8 cellular contexts compared by ENCODE assay signal in the genomic region with DNA sequence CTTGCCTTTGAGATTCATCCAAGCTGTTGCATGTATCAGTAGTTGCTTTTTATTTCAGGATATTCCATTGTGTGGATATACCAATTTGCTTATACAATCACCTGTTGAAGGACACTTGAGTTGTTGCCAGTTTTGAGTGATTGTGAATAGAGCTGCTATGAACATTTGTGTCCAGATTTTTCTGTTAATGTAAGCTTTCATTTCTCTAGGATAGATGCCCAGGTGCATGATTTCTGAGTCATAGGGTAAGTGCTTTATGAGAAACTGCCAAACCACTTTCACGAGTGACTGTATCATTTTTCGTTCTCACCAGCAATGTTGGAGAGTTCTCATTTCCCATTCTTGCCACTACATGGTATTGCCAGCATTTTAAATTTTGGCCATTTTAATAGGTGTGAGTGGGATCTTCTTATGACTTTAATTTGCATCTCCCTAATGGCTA.
DNase-seq lines count a peak whose midpoint lies in the region; ATAC-seq and TF ChIP-seq lines count a peak whose summit lies in the region.

No MANE protein-coding gene starts in this region.

- H3K27me3 ChIP-seq in GM23248 (replicated peaks; ENCODE audit: insufficient read depth) (no peaks in the 10 kb centered on the region), gastroesophageal sphincter (no peaks in the 10 kb centered on the region), thyroid gland (no peaks in the 10 kb centered on the region)

- WGBS in GM23248 (ENCODE audit: low coverage in 1 of 2, low lambda C conversion rate in 2 of 2, missing lambda C conversion rate in 2 of 2), 2 experiments = 65 to 74% methylated on average over 2 of the region's 2 CpGs
- WGBS in gastroesophageal sphincter (ENCODE audit: low coverage in 1 of 2), 2 donors = 36% methylated on average over 2 of the region's 2 CpGs; no CpG with 5 or more reads in 1 of the 2 donors
- WGBS in thyroid gland, 2 donors = 21 to 41% methylated on average over 2 of the region's 2 CpGs

- DNase-seq in GM23248 (peak; percentile 46), NAMALWA (ENCODE audit: low spot score) (peak; percentile 1), epithelial cell of prostate (ENCODE audit: low read depth, low spot score) (peak; percentile 14), NCI-H2081 treated with DMSO at 0.1 percent for 48 hours (lab: John Stamatoyannopoulos, UW) (no peak), thyroid gland (no peak)
- DNase-seq in stimulated activated CD4-positive, alpha-beta T cell treated with anti-CD3 and anti-CD28 coated beads, Interleukin-4, amount 100 ng/mL, for 4 hours = no peak

- 0 out of 2 replicates have a peak, but pooled peaks cover 2% of the 10 kb centered on the region for H4K20me1 ChIP-seq in GM23248 (ENCODE audit: insufficient read depth)

- ATAC-seq in GM18505 (IDR thresholded peaks at IDR 0.05; ENCODE audit: unreplicated experiment) (peak; percentile 63), gastroesophageal sphincter (no peak)

- intact Hi-C loops in thyroid gland (cut with DNase I) = no loop called here

- H3K9me3 ChIP-seq in GM23248 (ENCODE audit: low read depth) (no peaks in the 10 kb centered on the region), gastroesophageal sphincter (no peaks in the 10 kb centered on the region), thyroid gland (no peaks in the 10 kb centered on the region)

- peaks cover 12% of the 10 kb centered on the region; the same call in 1 of the 2 replicates for H3F3A ChIP-seq in GM23248 (ENCODE audit: insufficient read depth)

- no peak overlapping the region for H3K4me3 ChIP-seq in GM23248
- H3K4me3 ChIP-seq in gastroesophageal sphincter = no peak overlapping the region
- H3K4me3 ChIP-seq in thyroid gland (replicated peaks in 1 of 3) = no peak overlapping the region

- in situ Hi-C loops in GM23248 (cut with MboI) = no loop called here

- H3K4me2 ChIP-seq in GM23248 (ENCODE audit: unreplicated experiment) = peak overlapping the region; percentile 22

- no peak overlapping the region for H3K9ac ChIP-seq in GM23248

- H2AFZ ChIP-seq in GM23248 = no peak overlapping the region

- H3K27ac ChIP-seq in GM23248 (peak overlapping the region; percentile 24; the same call in 1 of the 2 replicates), epithelial cell of prostate (no peak overlapping the region), gastroesophageal sphincter (peak overlapping the region in 1 of 4 donors; percentile 20), thyroid gland (no peak overlapping the region)

- no peak for TF ChIP-seq EP300 in gastroesophageal sphincter (IDR thresholded peaks at IDR 0.05)

- peaks cover 100% of the 10 kb centered on the region for H3K79me2 ChIP-seq in GM23248 (ENCODE audit: insufficient read depth)

- no peaks in the 10 kb centered on the region for H3K9me2 ChIP-seq in GM23248 (ENCODE audit: insufficient read depth)

- peaks cover 6% of the 10 kb centered on the region; the same call in 1 of the 2 replicates for H3K36me3 ChIP-seq in GM23248 (ENCODE audit: low read depth)
- H3K36me3 ChIP-seq in gastroesophageal sphincter = no peaks in the 10 kb centered on the region
- no peaks in the 10 kb centered on the region for H3K36me3 ChIP-seq in thyroid gland

- H3K4me1 ChIP-seq in GM23248 (ENCODE audit: insufficient read depth) (peaks cover 21% of the 10 kb centered on the region), gastroesophageal sphincter (peaks cover 0 to 24% (median 5%) of the 10 kb centered on the region in 3 donors), thyroid gland (peaks cover 7 to 9% of the 10 kb centered on the region in 2 donors)

- TF ChIP-seq CTCF in gastroesophageal sphincter (IDR thresholded peaks at IDR 0.05) = no peak
- TF ChIP-seq CTCF in thyroid gland (IDR thresholded peaks at IDR 0.05) = no peak

- no peak for TF ChIP-seq POLR2A in GM18505 (IDR thresholded peaks at IDR 0.05; ENCODE audit: borderline replicate concordance, extremely low read depth, insufficient read depth, insufficient read length)
- TF ChIP-seq POLR2A in gastroesophageal sphincter (IDR thresholded peaks at IDR 0.05) = no peak
- TF ChIP-seq POLR2A in thyroid gland (IDR thresholded peaks at IDR 0.05) = no peak

Comparison
In these comparisons a context has a peak if more than half of its experiments do, and no peak if none do; other contexts are left out.
1. DNase-seq: peak in GM23248 (single experiment), NAMALWA (single experiment) and epithelial cell of prostate (single experiment); none in NCI-H2081 treated with DMSO at 0.1 percent for 48 hours (single experiment), stimulated activated CD4-positive, alpha-beta T cell treated with anti-CD3 and anti-CD28 coated beads, Interleukin-4, amount 100 ng/mL, for 4 hours (0 of 2) and thyroid gland (0 of 2).